16 cellular contexts compared by ENCODE assay signal in genomic region chr6:72267470-72267869, GRCh38.
DNase-seq lines count a peak whose midpoint lies in the region; ATAC-seq and TF ChIP-seq lines count a peak whose summit lies in the region.
"Had no signal": no experiment of that assay in that cellular context is flagged by ENCODE, and none has a peak within 500 bp of the region (broad histone marks: within the 10 kb centered on the region; RNA-seq: fewer than 3 reads in every experiment).

No MANE protein-coding gene starts in this region.

- H3K79me2 ChIP-seq in mammary epithelial cell (ENCODE audit: insufficient read depth, low read length) (no peaks in the 10 kb centered on the region), H9 (ENCODE audit: insufficient read depth, low read length) (no peaks in the 10 kb centered on the region)

- intact Hi-C loops in mammary epithelial cell (cut with micrococcal nuclease) (no loop called here), breast epithelium (cut with DNase I; ENCODE audit: low total_unique reads) (no loop called here)

- H3K4me3 Mint-ChIP-seq in H9: no peak overlapping the region
- H3K4me3 Mint-ChIP-seq: CD4-positive, alpha-beta memory T cell had no signal

- no peak overlapping the region for H3K56ac ChIP-seq in H9 (ENCODE audit: insufficient read length, low read depth, low read length)

- no peaks in the 10 kb centered on the region for H3K79me1 ChIP-seq in H9 (ENCODE audit: insufficient read depth, low read depth, low read length, poor library complexity, severe bottlenecking)

- CTCF ChIA-PET in mammary epithelial cell (lab: Charles Lee; ENCODE audit: low non-redundant PET): no interaction called here

- H4K91ac ChIP-seq in H9 (ENCODE audit: insufficient read length, low read depth, low read length): no peak overlapping the region

- H3K9ac ChIP-seq in mammary epithelial cell (ENCODE audit: insufficient read depth, low read length): no peak overlapping the region
- no peak overlapping the region for H3K9ac ChIP-seq in H9 (ENCODE audit: extremely low read depth, insufficient read length, low read length)
- H3K9ac ChIP-seq: GM23248 had no signal

- BruUV-seq in mammary epithelial cell (replicated peaks; lab: Mats Ljungman, UMichigan): no TSS peak

- peak; percentile 12 for DNase-seq in mammary epithelial cell
- no peak for DNase-seq in breast epithelium (ENCODE audit: low spot score in 2 of 2)
- DNase-seq in M059J (ENCODE audit: low read depth): peak; percentile 15
- DNase-seq in SW480 (ENCODE audit: low spot score): peak; percentile 43
- DNase-seq in HuH-7.5 (ENCODE audit: low spot score): no peak
- DNase-seq in H9: no peak
- DNase-seq: C1 segment of cervical spinal cord; Calu3; CD4-positive, alpha-beta memory T cell; COR-L47; DMS153; DND-41; GM23248; H7 had no signal

- no peak overlapping the region for H4K5ac ChIP-seq in H9 (ENCODE audit: insufficient read length, low read depth, low read length)

- H3K36me3 ChIP-seq in mammary epithelial cell (ENCODE audit: insufficient read depth, low read length) (no peaks in the 10 kb centered on the region), breast epithelium (no peaks in the 10 kb centered on the region)

- no peaks in the 10 kb centered on the region for H3K9me3 ChIP-seq in mammary epithelial cell (replicated peaks; ENCODE audit: insufficient read depth, low read length)
- no peaks in the 10 kb centered on the region for H3K9me3 ChIP-seq in breast epithelium
- H3K9me3 ChIP-seq in H9 (ENCODE audit: control insufficient read depth, low read depth, low read length): no peaks in the 10 kb centered on the region

- in situ Hi-C loops in mammary epithelial cell (cut with MboI; ENCODE audit: low sequenced_read_pairs in 2 of 2): no loop called here

- H2BK120ac ChIP-seq in H9 (ENCODE audit: low read depth, low read length, poor library complexity, severe bottlenecking): no peak overlapping the region

- no peak overlapping the region for H3T11ph ChIP-seq in H9 (ENCODE audit: low read length)

- H4K20me1 ChIP-seq in mammary epithelial cell (ENCODE audit: insufficient read depth, low read length) (no peaks in the 10 kb centered on the region), H9 (ENCODE audit: control insufficient read depth, insufficient read depth, insufficient read length) (no peaks in the 10 kb centered on the region)

- H3K27me3 ChIP-seq in mammary epithelial cell (ENCODE audit: insufficient read depth, low read length) (no peaks in the 10 kb centered on the region), breast epithelium (no peaks in the 10 kb centered on the region), H9 (ENCODE audit: insufficient read depth, low read length) (no peaks in the 10 kb centered on the region)

- no peak overlapping the region for H2BK15ac ChIP-seq in H9 (ENCODE audit: low read depth, low read length)

- H3K27ac ChIP-seq in mammary epithelial cell (ENCODE audit: insufficient read depth, low read depth, low read length) (no peak overlapping the region), breast epithelium (no peak overlapping the region), H9 (ENCODE audit: insufficient read length, low read depth, low read length) (no peak overlapping the region)
- H3K27ac ChIP-seq: GM23248 had no signal

- H3K4me1 ChIP-seq in mammary epithelial cell (ENCODE audit: insufficient read depth, low read length) (no peaks in the 10 kb centered on the region), breast epithelium (no peaks in the 10 kb centered on the region), H9 (ENCODE audit: insufficient read depth, low read length) (no peaks in the 10 kb centered on the region)

- no peak overlapping the region for H2BK20ac ChIP-seq in H9 (ENCODE audit: low read depth, low read length, poor library complexity, severe bottlenecking)

- no peak for TF ChIP-seq POLR2A in breast epithelium (IDR thresholded peaks at IDR 0.05)

- no peak overlapping the region for H4K8ac ChIP-seq in H9 (replicated peaks; ENCODE audit: insufficient read length, low read depth, low read length)

- no peaks in the 10 kb centered on the region for H3K36me3 Mint-ChIP-seq in H9 (ENCODE audit: insufficient read depth in 1 of 3, low read depth in 3 of 3)
- H3K36me3 Mint-ChIP-seq: CD4-positive, alpha-beta memory T cell had no signal

- no peak for TF ChIP-seq CTCF in mammary epithelial cell (conservative IDR thresholded peaks at IDR 0.05 in 1 of 2, IDR thresholded peaks at IDR 0.05 in 1 of 2; ENCODE audit: extremely low read depth in 1 of 2, insufficient read depth in 1 of 2, low read depth in 1 of 2, low read length in 2 of 2)
- no peak for TF ChIP-seq CTCF in breast epithelium (IDR thresholded peaks at IDR 0.05)
- TF ChIP-seq CTCF in H9 (conservative IDR thresholded peaks at IDR 0.05): no peak

- H3K4me3 ChIP-seq in mammary epithelial cell (replicated peaks in 1 of 3; ENCODE audit: insufficient read depth in 1 of 3, low read depth in 2 of 3, low read length in 3 of 3) (no peak overlapping the region), breast epithelium (no peak overlapping the region)
- H3K4me3 ChIP-seq: GM23248 had no signal

- no peaks in the 10 kb centered on the region for H3K27me3 Mint-ChIP-seq in H9 (ENCODE audit: low read depth)
- H3K27me3 Mint-ChIP-seq: CD4-positive, alpha-beta memory T cell had no signal

- no peak overlapping the region for H2AK5ac ChIP-seq in H9 (ENCODE audit: insufficient read length, low read length)

- H3K27ac Mint-ChIP-seq in H9: no peak overlapping the region
- H3K27ac Mint-ChIP-seq: CD4-positive, alpha-beta memory T cell had no signal

- dilution Hi-C loops in mammary epithelial cell (cut with HindIII; ENCODE audit: low sequenced_read_pairs): no loop called here

- 83% methylated on average over 1 of the region's 1 CpG for WGBS in mammary epithelial cell (ENCODE audit: low coverage, missing lambda C conversion rate)
- WGBS in H9 (ENCODE audit: extremely low coverage, insufficient read length, low lambda C conversion rate): no CpG with 5 or more reads among the region's 1 CpG

- H3K4me2 ChIP-seq in mammary epithelial cell (ENCODE audit: insufficient read depth, low read depth, low read length) (no peak overlapping the region), H9 (ENCODE audit: insufficient read depth, insufficient read length, low read length) (no peak overlapping the region)

- H3K9me3 Mint-ChIP-seq in H9: no peaks in the 10 kb centered on the region
- H3K9me3 Mint-ChIP-seq: CD4-positive, alpha-beta memory T cell had no signal

- no peak overlapping the region for H3K23ac ChIP-seq in H9 (ENCODE audit: insufficient read length, low read depth, low read length)

- H3K18ac ChIP-seq in H9 (ENCODE audit: insufficient read length, low read depth, low read length): no peak overlapping the region

- no peaks in the 10 kb centered on the region for H3K23me2 ChIP-seq in H9 (ENCODE audit: insufficient read length, low read depth, low read length, poor library complexity, severe bottlenecking)

- H3K4me1 Mint-ChIP-seq in H9: no peaks in the 10 kb centered on the region
- H3K4me1 Mint-ChIP-seq: CD4-positive, alpha-beta memory T cell had no signal

- no peak overlapping the region for H2AFZ ChIP-seq in mammary epithelial cell (ENCODE audit: low read depth, low read length)
- no peak overlapping the region for H2AFZ ChIP-seq in H9 (ENCODE audit: low read length)
- H2AFZ ChIP-seq: GM23248 had no signal

- no peak for ATAC-seq in HG02610 (IDR thresholded peaks at IDR 0.05; ENCODE audit: unreplicated experiment)
- ATAC-seq: HCT116 had no signal

- H2BK5ac ChIP-seq in H9 (ENCODE audit: insufficient read length, low read length): no peak overlapping the region

- no peak overlapping the region for H3K4ac ChIP-seq in H9 (ENCODE audit: low read depth, low read length)

- no peak overlapping the region for H3K14ac ChIP-seq in H9 (ENCODE audit: insufficient read depth, low read length)

- no peak overlapping the region for H2BK12ac ChIP-seq in H9 (ENCODE audit: insufficient read length, low read depth, low read length)

Comparison
In these comparisons a context has a peak if more than half of its experiments do, and no peak if none do; other contexts are left out.
1. DNase-seq: peak in mammary epithelial cell (single experiment), M059J (single experiment) and SW480 (single experiment); none in breast epithelium (0 of 2), HuH-7.5 (single experiment) and H9 (single experiment).